In the genomic region with DNA sequence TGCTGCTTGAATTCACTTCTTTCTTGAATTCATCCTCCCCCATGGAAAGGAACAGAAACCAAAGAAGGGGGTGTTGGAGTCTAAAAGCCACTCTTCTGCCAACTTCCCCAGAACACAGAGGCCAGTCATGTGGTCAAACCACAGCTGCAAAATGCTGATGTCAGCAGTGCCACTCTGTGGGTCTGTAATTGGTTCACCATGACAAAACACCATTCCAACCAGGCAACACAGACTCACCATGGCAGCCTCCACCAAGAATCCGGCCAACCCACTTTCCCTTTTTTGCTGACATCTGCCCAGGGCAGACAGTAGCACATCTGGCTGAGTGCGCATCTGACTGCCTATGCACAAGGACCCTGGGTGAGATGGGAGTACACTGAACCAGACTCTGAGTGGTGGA, we compare ENCODE assay signal across 8 cellular contexts. TPM values are rescaled to one million over a fixed set of nuclear protein-coding genes. Genes with fewer than 3 reads are reported as not detected.
DNase-seq lines count a peak whose midpoint lies in the region; FAIRE-seq lines count a peak whose summit lies in the region.

No MANE protein-coding gene starts in this region.

- H3K27me3 Mint-ChIP-seq in activated naive CD4-positive, alpha-beta T cell treated with anti-CD3 and anti-CD28 coated beads for 36 hours (ENCODE audit: low read depth), result no peaks in the 10 kb centered on the region
- no peaks in the 10 kb centered on the region for H3K27me3 Mint-ChIP-seq in activated T-helper 2 cell treated with anti-CD3 and anti-CD28 coated beads, Interferon-gamma antibody, Interleukin-2, Interleukin-4, amounts not matched to agents 10 μg/mL and 5 μg/mL and 100 μg/mL, durations not matched to agents 14 hours and 24 hours and 36 hours (ENCODE audit: low read depth)

- H3K36me3 Mint-ChIP-seq in activated naive CD4-positive, alpha-beta T cell treated with anti-CD3 and anti-CD28 coated beads for 36 hours (ENCODE audit: low read depth), result no peaks in the 10 kb centered on the region
- H3K36me3 Mint-ChIP-seq in activated T-helper 2 cell treated with anti-CD3 and anti-CD28 coated beads, Interferon-gamma antibody, Interleukin-2, Interleukin-4, amounts not matched to agents 10 μg/mL and 5 μg/mL and 100 μg/mL, durations not matched to agents 14 hours and 24 hours and 36 hours (ENCODE audit: low read depth), result peaks cover 47% of the 10 kb centered on the region

- intact Hi-C loops in activated naive CD4-positive, alpha-beta T cell treated with anti-CD3 and anti-CD28 coated beads for 36 hours (cut with micrococcal nuclease), result loop anchor here (10.0 kb wide), 1 partner anchor 1588 kb away; no protein-coding TSS in a partner anchor
- intact Hi-C loops in activated T-helper 2 cell treated with anti-CD3 and anti-CD28 coated beads, Interferon-gamma antibody, Interleukin-2, Interleukin-4, amounts not matched to agents 10 μg/mL and 5 μg/mL and 100 μg/mL, durations not matched to agents 14 hours and 24 hours and 36 hours (cut with micrococcal nuclease), result loop anchor here (2.0 kb wide), 1 partner anchor 20 kb away; no protein-coding TSS in a partner anchor

- no peak for FAIRE-seq in urothelium cell line (lab: Jason Lieb, UNC)

- peak overlapping the region; percentile 10 for H3K27ac Mint-ChIP-seq in activated naive CD4-positive, alpha-beta T cell treated with anti-CD3 and anti-CD28 coated beads for 36 hours
- peak overlapping the region; percentile 81 for H3K27ac Mint-ChIP-seq in activated T-helper 2 cell treated with anti-CD3 and anti-CD28 coated beads, Interferon-gamma antibody, Interleukin-2, Interleukin-4, amounts not matched to agents 10 μg/mL and 5 μg/mL and 100 μg/mL, durations not matched to agents 14 hours and 24 hours and 36 hours

- DNase-seq in activated naive CD4-positive, alpha-beta T cell treated with anti-CD3 and anti-CD28 coated beads for 36 hours, result no peak
- DNase-seq in activated naive CD4-positive, alpha-beta T cell treated with anti-CD3 and anti-CD28 coated beads, Interleukin-2, amount 50 U/mL, for 16 hours, result no peak
- DNase-seq in M059J (ENCODE audit: low read depth) (peak; percentile 91), kidney tubule cell (ENCODE audit: low spot score) (peak; percentile 83), urothelium cell line (ENCODE audit: low spot score) (peak; percentile 40), NCI-H1694 (lab: John Stamatoyannopoulos, UW) (no peak), NCI-H1105 treated with DMSO at 0.1 percent for 48 hours (lab: John Stamatoyannopoulos, UW) (no peak)
- no peak for DNase-seq in activated T-helper 2 cell treated with anti-CD3 and anti-CD28 coated beads, Interferon-gamma antibody, Interleukin-2, Interleukin-4, amounts not matched to agents 10 μg/mL and 5 μg/mL and 100 μg/mL, durations not matched to agents 14 hours and 24 hours and 36 hours (ENCODE audit: low spot score)

- H3K4me3 Mint-ChIP-seq in activated naive CD4-positive, alpha-beta T cell treated with anti-CD3 and anti-CD28 coated beads for 36 hours, result no peak overlapping the region
- peak overlapping the region; percentile 46 for H3K4me3 Mint-ChIP-seq in activated T-helper 2 cell treated with anti-CD3 and anti-CD28 coated beads, Interferon-gamma antibody, Interleukin-2, Interleukin-4, amounts not matched to agents 10 μg/mL and 5 μg/mL and 100 μg/mL, durations not matched to agents 14 hours and 24 hours and 36 hours (ENCODE audit: low read depth)

- CTCF ChIA-PET in activated naive CD4-positive, alpha-beta T cell treated with anti-CD3 and anti-CD28 coated beads for 36 hours (lab: Charles Lee), result interaction anchor here (0.6 to 1.6 kb wide), 3 partner anchors 19 to 178 kb away, joined by 3 to 4 read pairs (median 3); no protein-coding TSS in a partner anchor

- H3K9me3 Mint-ChIP-seq in activated naive CD4-positive, alpha-beta T cell treated with anti-CD3 and anti-CD28 coated beads for 36 hours, result no peaks in the 10 kb centered on the region
- H3K9me3 Mint-ChIP-seq in activated T-helper 2 cell treated with anti-CD3 and anti-CD28 coated beads, Interferon-gamma antibody, Interleukin-2, Interleukin-4, amounts not matched to agents 10 μg/mL and 5 μg/mL and 100 μg/mL, durations not matched to agents 14 hours and 24 hours and 36 hours, result peaks cover 6% of the 10 kb centered on the region

- peaks cover 77% of the 10 kb centered on the region for H3K4me1 Mint-ChIP-seq in activated naive CD4-positive, alpha-beta T cell treated with anti-CD3 and anti-CD28 coated beads for 36 hours (ENCODE audit: low read depth)
- peaks cover 84% of the 10 kb centered on the region for H3K4me1 Mint-ChIP-seq in activated T-helper 2 cell treated with anti-CD3 and anti-CD28 coated beads, Interferon-gamma antibody, Interleukin-2, Interleukin-4, amounts not matched to agents 10 μg/mL and 5 μg/mL and 100 μg/mL, durations not matched to agents 14 hours and 24 hours and 36 hours (ENCODE audit: low read depth)

RNA-seq across cellular contexts. Expression of a gene that starts 16.8 kb away (rescaled TPM):
- 10 to 100 TPM; 25.1 to 27.9 TPM for total RNA-seq in activated naive CD4-positive, alpha-beta T cell treated with anti-CD3 and anti-CD28 coated beads for 36 hours
- total RNA-seq in M059J (2014; rRNA removed; shearing (Covaris generic)), result 7.7 and 15.4 TPM in 2 replicates
- total RNA-seq in activated T-helper 2 cell treated with anti-CD3 and anti-CD28 coated beads, Interferon-gamma antibody, Interleukin-2, Interleukin-4, amounts not matched to agents 10 μg/mL and 5 μg/mL and 100 μg/mL, durations not matched to agents 14 hours and 24 hours and 36 hours, result 74.2 and 76.2 TPM in 2 replicates

Comparison
In these comparisons a context has a peak if more than half of its experiments do, and no peak if none do; other contexts are left out.
1. DNase-seq: peak in M059J (single experiment), kidney tubule cell (single experiment) and urothelium cell line (single experiment); none in activated naive CD4-positive, alpha-beta T cell treated with anti-CD3 and anti-CD28 coated beads for 36 hours (single experiment), activated naive CD4-positive, alpha-beta T cell treated with anti-CD3 and anti-CD28 coated beads, Interleukin-2, amount 50 U/mL, for 16 hours (single experiment), activated T-helper 2 cell treated with anti-CD3 and anti-CD28 coated beads, Interferon-gamma antibody, Interleukin-2, Interleukin-4, amounts not matched to agents 10 μg/mL and 5 μg/mL and 100 μg/mL, durations not matched to agents 14 hours and 24 hours and 36 hours (single experiment), NCI-H1694 (single experiment) and NCI-H1105 treated with DMSO at 0.1 percent for 48 hours (single experiment).